In genomic region chr1:150148834-150149489, GRCh38 we compare ENCODE assay signal across 8 cellular contexts. TPM values are rescaled to one million over a fixed set of nuclear protein-coding genes. Genes with fewer than 3 reads are reported as not detected.
A peak's percentile ranks its signal among the peaks of the same experiment; 100 is the strongest.
DNase-seq lines count a peak whose midpoint lies in the region; ATAC-seq and TF ChIP-seq lines count a peak whose summit lies in the region.

No MANE protein-coding gene starts in this region.

- H3K4me3 ChIP-seq in SK-N-MC, result peak overlapping the region; percentile 95
- H3K4me3 ChIP-seq in fibroblast of pulmonary artery (replicated peaks; ENCODE audit: low read depth, low read length), result peak overlapping the region; percentile 94
- peak overlapping the region; percentile 83 for H3K4me3 ChIP-seq in rectal smooth muscle tissue (ENCODE audit: low read length)

- no peaks in the 10 kb centered on the region for H3K9me3 Mint-ChIP-seq in activated naive CD4-positive, alpha-beta T cell treated with anti-CD3 and anti-CD28 coated beads for 36 hours
- no peaks in the 10 kb centered on the region for H3K9me3 Mint-ChIP-seq in activated naive CD4-positive, alpha-beta T cell treated with anti-CD3 and anti-CD28 coated beads, Interleukin-2, amount 50 U/mL, for 72 hours

- H3K4me1 Mint-ChIP-seq in activated naive CD4-positive, alpha-beta T cell treated with anti-CD3 and anti-CD28 coated beads for 36 hours (ENCODE audit: low read depth), result peaks cover 41% of the 10 kb centered on the region

- H3K27ac Mint-ChIP-seq in activated naive CD4-positive, alpha-beta T cell treated with anti-CD3 and anti-CD28 coated beads for 36 hours, result no peak overlapping the region
- no peak overlapping the region for H3K27ac Mint-ChIP-seq in activated naive CD4-positive, alpha-beta T cell treated with anti-CD3 and anti-CD28 coated beads, Interleukin-2, amount 50 U/mL, for 72 hours

- H3K9me3 ChIP-seq in SK-N-MC (ENCODE audit: low read depth, low read length), result no peaks in the 10 kb centered on the region

- H3K9ac ChIP-seq in SK-N-MC (ENCODE audit: insufficient read length) (peak overlapping the region; percentile 94), rectal smooth muscle tissue (ENCODE audit: low read length) (peak overlapping the region; percentile 89)

- intact Hi-C loops in activated naive CD4-positive, alpha-beta T cell treated with anti-CD3 and anti-CD28 coated beads for 36 hours (cut with micrococcal nuclease), result no loop called here

- H3K4me1 ChIP-seq in rectal smooth muscle tissue (ENCODE audit: control insufficient read depth, insufficient read depth, low read length), result peaks cover 15% of the 10 kb centered on the region

- H3K36me3 Mint-ChIP-seq in activated naive CD4-positive, alpha-beta T cell treated with anti-CD3 and anti-CD28 coated beads for 36 hours (ENCODE audit: low read depth), result no peaks in the 10 kb centered on the region
- H3K36me3 Mint-ChIP-seq in activated naive CD4-positive, alpha-beta T cell treated with anti-CD3 and anti-CD28 coated beads, Interleukin-2, amount 50 U/mL, for 72 hours, result peaks cover 0 to 11% of the 10 kb centered on the region in 2 donors

- peaks cover 5% of the 10 kb centered on the region for H3K27me3 ChIP-seq in rectal smooth muscle tissue (ENCODE audit: control insufficient read depth, insufficient read depth, low read length)

- no peak for ATAC-seq in activated naive CD4-positive, alpha-beta T cell treated with anti-CD3 and anti-CD28 coated beads, Interleukin-2, amount 50 U/mL, for 72 hours
- no peak for ATAC-seq in GM19351 (IDR thresholded peaks at IDR 0.05; ENCODE audit: unreplicated experiment)

- peak overlapping the region; percentile 83; the same call in 1 of the 2 replicates for H3K27ac ChIP-seq in SK-N-MC
- H3K27ac ChIP-seq in rectal smooth muscle tissue (ENCODE audit: low read depth, low read length), result peak overlapping the region; percentile 96

- DNase-seq in activated naive CD4-positive, alpha-beta T cell treated with anti-CD3 and anti-CD28 coated beads for 36 hours, result no peak
- DNase-seq in activated naive CD4-positive, alpha-beta T cell treated with anti-CD3 and anti-CD28 coated beads, Interleukin-2, amount 50 U/mL, for 72 hours (ENCODE audit: low spot score in 2 of 2), result no peak
- DNase-seq in SK-N-MC (ENCODE audit: low read depth, low spot score) (no peak), fibroblast of pulmonary artery (ENCODE audit: low read depth) (no peak), NCI-H226 (no peak), NCI-H128 (lab: John Stamatoyannopoulos, UW; ENCODE audit: unreplicated experiment) (no peak)

- peaks cover 23% of the 10 kb centered on the region for H3K36me3 ChIP-seq in SK-N-MC (ENCODE audit: insufficient read depth, low read length)
- H3K36me3 ChIP-seq in rectal smooth muscle tissue (ENCODE audit: control insufficient read depth, insufficient read depth, low read length), result peaks cover 6% of the 10 kb centered on the region

- TF ChIP-seq CTCF in fibroblast of pulmonary artery (IDR thresholded peaks at IDR 0.05; ENCODE audit: low read length, missing control alignments), result no peak

- H3K27me3 Mint-ChIP-seq in activated naive CD4-positive, alpha-beta T cell treated with anti-CD3 and anti-CD28 coated beads for 36 hours (ENCODE audit: low read depth), result no peaks in the 10 kb centered on the region

- H3K4me3 Mint-ChIP-seq in activated naive CD4-positive, alpha-beta T cell treated with anti-CD3 and anti-CD28 coated beads for 36 hours, result peak overlapping the region; percentile 71

- CTCF ChIA-PET in activated naive CD4-positive, alpha-beta T cell treated with anti-CD3 and anti-CD28 coated beads for 36 hours (lab: Charles Lee), result no interaction called here

RNA-seq across cellular contexts. Expression of gene PLEKHO1, which starts 0.8 kb away (rescaled TPM):
- total RNA-seq in activated naive CD4-positive, alpha-beta T cell treated with anti-CD3 and anti-CD28 coated beads for 36 hours, result 1 to 10 TPM; 4.4 to 4.7 TPM
- total RNA-seq in activated naive CD4-positive, alpha-beta T cell treated with anti-CD3 and anti-CD28 coated beads, Interleukin-2, amount 50 U/mL, for 72 hours, result 10 to 100 TPM in 1 of 2 donors, 1 to 10 TPM in 1; 6.7 to 14.7 TPM
